34 cellular contexts compared by ENCODE assay signal in the genomic region with DNA sequence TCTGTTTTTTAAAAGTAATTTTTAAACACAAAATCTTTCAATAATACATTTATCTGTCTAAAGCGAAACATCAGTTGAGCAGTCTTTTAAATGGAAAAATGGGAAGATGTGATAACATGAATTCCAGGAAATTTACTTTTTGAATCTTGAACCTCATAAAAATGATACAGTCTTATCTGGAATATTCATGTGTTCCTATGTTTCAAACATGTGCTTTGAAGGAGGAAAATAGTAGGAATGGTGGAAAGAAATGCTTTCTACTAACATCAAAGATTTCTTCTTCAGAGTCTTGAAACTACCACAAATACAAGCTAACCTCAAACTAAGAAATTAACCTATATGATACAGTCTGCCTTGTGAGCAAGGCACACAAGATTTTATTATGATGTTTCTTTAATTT.
DNase-seq lines count a peak whose midpoint lies in the region; ATAC-seq, FAIRE-seq and TF ChIP-seq lines count a peak whose summit lies in the region.
"Had no signal": no experiment of that assay in that cellular context is flagged by ENCODE, and none has a peak within 500 bp of the region (broad histone marks: within the 10 kb centered on the region; RNA-seq: fewer than 3 reads in every experiment).

No MANE protein-coding gene starts in this region.

- ATAC-seq in HepG2 (no peak), right lobe of liver (no peak)
- ATAC-seq: A549; CD8-positive, alpha-beta T cell had no signal

- CTCF ChIA-PET in HepG2 (lab: Yijun Ruan, JAX; ENCODE audit: low intra/inter-chr PET ratio, low total read pairs) = no interaction called here

- no peaks in the 10 kb centered on the region for H4K20me1 ChIP-seq in HepG2 (ENCODE audit: insufficient read depth, low read length)
- H4K20me1 ChIP-seq: BLaER1; BLaER1 treated with 17β-estradiol and CSF1 and Interleukin-3, amounts not matched to agents 10 nM and 100 nM had no signal

- intact Hi-C loops in HepG2 (cut with micrococcal nuclease; ENCODE audit: unreplicated experiment) (no loop called here), right lobe of liver (cut with DNase I) (no loop called here), kidney (cut with DNase I) (no loop called here)

- no peak for FAIRE-seq in HepG2 (lab: Jason Lieb, UNC)
- peak; percentile 42 for FAIRE-seq in kidney (lab: Jason Lieb, UNC)
- FAIRE-seq: A204.1, D721Med had no signal

- TF ChIP-seq RAD21 in HepG2 (CRISPR knock-in tag; IDR thresholded peaks at IDR 0.05) = no peak

- H3K27me3 ChIP-seq in HepG2 (ENCODE audit: control insufficient read depth in 1 of 2, insufficient read depth in 2 of 2, low read length in 2 of 2) (no peaks in the 10 kb centered on the region), right lobe of liver (no peaks in the 10 kb centered on the region)
- H3K27me3 ChIP-seq: BE2C; BLaER1; BLaER1 treated with 17β-estradiol and CSF1 and Interleukin-3, amounts not matched to agents 10 nM and 100 nM had no signal

- TF ChIP-seq POLR2A in HepG2 (IDR thresholded peaks at IDR 0.05; ENCODE audit: insufficient read depth in 1 of 2, low read depth in 2 of 2, low read length in 2 of 2) (no peak), right lobe of liver (IDR thresholded peaks at IDR 0.05) (no peak)

- no peak for TF ChIP-seq CTCF in HepG2 (CRISPR knock-in tag; IDR thresholded peaks at IDR 0.05)
- no peak for TF ChIP-seq CTCF in right lobe of liver (IDR thresholded peaks at IDR 0.05)
- no peak for TF ChIP-seq CTCF in kidney (IDR thresholded peaks at IDR 0.05; ENCODE audit: borderline replicate concordance, extremely low read depth, insufficient read depth)

- H3K4me1 ChIP-seq in HepG2 (ENCODE audit: insufficient read depth, low read length) (no peaks in the 10 kb centered on the region), right lobe of liver (no peaks in the 10 kb centered on the region), kidney (ENCODE audit: control insufficient read depth in 1 of 2, insufficient read depth in 1 of 2, low read depth in 1 of 2, low read length in 2 of 2) (no peaks in the 10 kb centered on the region)
- H3K4me1 ChIP-seq: A549, BE2C, BLaER1, Caco-2 had no signal

- H3K9me3 ChIP-seq in HepG2 (ENCODE audit: low read length) (no peaks in the 10 kb centered on the region), right lobe of liver (no peaks in the 10 kb centered on the region), kidney (ENCODE audit: control insufficient read depth in 1 of 2, low read length in 2 of 2) (no peaks in the 10 kb centered on the region)
- H3K9me3 ChIP-seq: A549; BE2C; BLaER1; BLaER1 treated with 17β-estradiol and CSF1 and Interleukin-3, amounts not matched to agents 10 nM and 100 nM; Caco-2 had no signal

- no peaks in the 10 kb centered on the region for H3K36me3 ChIP-seq in HepG2 (replicated peaks in 1 of 2; ENCODE audit: control insufficient read depth in 1 of 2, insufficient read depth in 2 of 2, low read length in 2 of 2)
- H3K36me3 ChIP-seq in right lobe of liver = no peaks in the 10 kb centered on the region
- H3K36me3 ChIP-seq in kidney (ENCODE audit: control insufficient read depth in 1 of 2, insufficient read depth in 2 of 2, low read length in 2 of 2) = no peaks in the 10 kb centered on the region
- H3K36me3 ChIP-seq: BE2C; BLaER1; BLaER1 treated with 17β-estradiol and CSF1 and Interleukin-3, amounts not matched to agents 10 nM and 100 nM had no signal

- BruUV-seq in HepG2 (replicated peaks; lab: Mats Ljungman, UMichigan) = no TSS peak

- in situ Hi-C loops in HepG2 (cut with HindIII; ENCODE audit: extremely low pct_ligation_motif_present, low pct_unique_long_range_greater_than_20kb) = no loop called here

- POLR2A ChIA-PET in HepG2 (lab: Yijun Ruan, JAX) = no interaction called here

- no peak overlapping the region for H3K4me2 ChIP-seq in HepG2 (ENCODE audit: low read depth, low read length)
- H3K4me2 ChIP-seq: A549; BLaER1; BLaER1 treated with 17β-estradiol and CSF1 and Interleukin-3, amounts not matched to agents 10 nM and 100 nM had no signal

- DNase-seq in DMS 273 (lab: John Stamatoyannopoulos, UW; ENCODE audit: unreplicated experiment) (peak; percentile 34), DMS 273 treated with DMSO at 0.1 percent for 48 hours (lab: John Stamatoyannopoulos, UW) (no peak), NCI-H2171 treated with DMSO at 0.1 percent for 48 hours (lab: John Stamatoyannopoulos, UW) (peak; percentile 35), NCI-H2171 (lab: John Stamatoyannopoulos, UW) (no peak), HepG2 (ENCODE audit: low spot score) (no peak), right lobe of liver (no peak), kidney (no peak), NCI-H510A treated with DMSO at 0.1 percent for 48 hours (lab: John Stamatoyannopoulos, UW) (no peak)
- DNase-seq: 8988T; ACHN; AML-193; BE2C; C1 segment of cervical spinal cord; Caco-2; Calu3; CD4-positive, alpha-beta memory T cell; CD4-positive, alpha-beta T cell; CD4-positive, CD25-positive, alpha-beta regulatory T cell; CD8-positive, alpha-beta memory T cell; CD8-positive, alpha-beta T cell; COR-L47; DMS153; DMS53; DMS79; DMS79 treated with DMSO at 0.1 percent for 48 hours; DND-41; EL had no signal

- no peak overlapping the region for H2AFZ ChIP-seq in HepG2 (ENCODE audit: low read length)

- no peaks in the 10 kb centered on the region for H3K79me2 ChIP-seq in HepG2 (ENCODE audit: insufficient read depth, low read length)

- TF ChIP-seq EP300 in HepG2 (IDR thresholded peaks at IDR 0.05; ENCODE audit: low read depth in 2 of 2, low read length in 2 of 2) (no peak), HepG2 (CRISPR knock-in tag; IDR thresholded peaks at IDR 0.05; ENCODE audit: borderline replicate concordance) (no peak)

- H3K4me3 ChIP-seq in HepG2 (replicated peaks in 1 of 3; ENCODE audit: insufficient read depth in 1 of 3, low read depth in 2 of 3, low read length in 3 of 3) = no peak overlapping the region
- no peak overlapping the region for H3K4me3 ChIP-seq in right lobe of liver
- H3K4me3 ChIP-seq in kidney (ENCODE audit: low read length in 2 of 2) = no peak overlapping the region
- H3K4me3 ChIP-seq: A549; BLaER1; BLaER1 treated with 17β-estradiol and CSF1 and Interleukin-3, amounts not matched to agents 10 nM and 100 nM had no signal

- H3K9ac ChIP-seq in HepG2 (ENCODE audit: insufficient read depth, low read depth, low read length) = no peak overlapping the region
- H3K9ac ChIP-seq in kidney (ENCODE audit: low read length in 2 of 2) = no peak overlapping the region
- H3K9ac ChIP-seq: BLaER1; BLaER1 treated with 17β-estradiol and CSF1 and Interleukin-3, amounts not matched to agents 10 nM and 100 nM had no signal

- WGBS in HepG2 (ENCODE audit: low lambda C conversion rate) = 47% methylated on average over 1 of the region's 1 CpG
- WGBS in right lobe of liver (ENCODE audit: insufficient coverage, low coverage, low lambda C conversion rate, missing lambda C conversion rate) = 36% methylated on average over 1 of the region's 1 CpG

- H3K27ac ChIP-seq in HepG2 (ENCODE audit: extremely low read length, insufficient read depth, low read length) (no peak overlapping the region), right lobe of liver (no peak overlapping the region), kidney (ENCODE audit: low read depth in 2 of 2, low read length in 2 of 2) (no peak overlapping the region)
- H3K27ac ChIP-seq: 22Rv1; A549; BLaER1; BLaER1 treated with 17β-estradiol and CSF1 and Interleukin-3, amounts not matched to agents 10 nM and 100 nM; C4-2B had no signal

TF ChIP-seq in HepG2, 621 proteins besides CTCF, POLR2A, EP300 and RAD21:
- TF ChIP-seq ZNF605 (CRISPR knock-in tag; IDR thresholded peaks at IDR 0.05) = no peak
- TF ChIP-seq YEATS2 (CRISPR knock-in tag; IDR thresholded peaks at IDR 0.05; ENCODE audit: borderline replicate concordance) = no peak
- TF ChIP-seq, protein P1, sequence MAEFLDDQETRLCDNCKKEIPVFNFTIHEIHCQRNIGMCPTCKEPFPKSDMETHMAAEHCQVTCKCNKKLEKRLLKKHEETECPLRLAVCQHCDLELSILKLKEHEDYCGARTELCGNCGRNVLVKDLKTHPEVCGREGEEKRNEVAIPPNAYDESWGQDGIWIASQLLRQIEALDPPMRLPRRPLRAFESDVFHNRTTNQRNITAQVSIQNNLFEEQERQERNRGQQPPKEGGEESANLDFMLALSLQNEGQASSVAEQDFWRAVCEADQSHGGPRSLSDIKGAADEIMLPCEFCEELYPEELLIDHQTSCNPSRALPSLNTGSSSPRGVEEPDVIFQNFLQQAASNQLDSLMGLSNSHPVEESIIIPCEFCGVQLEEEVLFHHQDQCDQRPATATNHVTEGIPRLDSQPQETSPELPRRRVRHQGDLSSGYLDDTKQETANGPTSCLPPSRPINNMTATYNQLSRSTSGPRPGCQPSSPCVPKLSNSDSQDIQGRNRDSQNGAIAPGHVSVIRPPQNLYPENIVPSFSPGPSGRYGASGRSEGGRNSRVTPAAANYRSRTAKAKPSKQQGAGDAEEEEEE (CRISPR knock-in tag; IDR thresholded peaks at IDR 0.05; ENCODE audit: borderline replicate concordance) = no peak
- TF ChIP-seq, protein P2, sequence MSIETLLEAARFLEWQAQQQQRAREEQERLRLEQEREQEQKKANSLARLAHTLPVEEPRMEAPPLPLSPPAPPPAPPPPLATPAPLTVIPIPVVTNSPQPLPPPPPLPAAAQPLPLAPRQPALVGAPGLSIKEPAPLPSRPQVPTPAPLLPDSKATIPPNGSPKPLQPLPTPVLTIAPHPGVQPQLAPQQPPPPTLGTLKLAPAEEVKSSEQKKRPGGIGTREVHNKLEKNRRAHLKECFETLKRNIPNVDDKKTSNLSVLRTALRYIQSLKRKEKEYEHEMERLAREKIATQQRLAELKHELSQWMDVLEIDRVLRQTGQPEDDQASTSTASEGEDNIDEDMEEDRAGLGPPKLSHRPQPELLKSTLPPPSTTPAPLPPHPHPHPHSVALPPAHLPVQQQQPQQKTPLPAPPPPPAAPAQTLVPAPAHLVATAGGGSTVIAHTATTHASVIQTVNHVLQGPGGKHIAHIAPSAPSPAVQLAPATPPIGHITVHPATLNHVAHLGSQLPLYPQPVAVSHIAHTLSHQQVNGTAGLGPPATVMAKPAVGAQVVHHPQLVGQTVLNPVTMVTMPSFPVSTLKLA (IDR thresholded peaks at IDR 0.05) = peak; percentile 93

Comparison
In these comparisons a context has a peak if more than half of its experiments do, and no peak if none do; other contexts are left out.
1. DNase-seq: peak in DMS 273 (single experiment) and NCI-H2171 treated with DMSO at 0.1 percent for 48 hours (single experiment); none in DMS 273 treated with DMSO at 0.1 percent for 48 hours (single experiment), NCI-H2171 (single experiment), HepG2 (single experiment), right lobe of liver (0 of 3), kidney (single experiment) and NCI-H510A treated with DMSO at 0.1 percent for 48 hours (single experiment).